In the genomic region with DNA sequence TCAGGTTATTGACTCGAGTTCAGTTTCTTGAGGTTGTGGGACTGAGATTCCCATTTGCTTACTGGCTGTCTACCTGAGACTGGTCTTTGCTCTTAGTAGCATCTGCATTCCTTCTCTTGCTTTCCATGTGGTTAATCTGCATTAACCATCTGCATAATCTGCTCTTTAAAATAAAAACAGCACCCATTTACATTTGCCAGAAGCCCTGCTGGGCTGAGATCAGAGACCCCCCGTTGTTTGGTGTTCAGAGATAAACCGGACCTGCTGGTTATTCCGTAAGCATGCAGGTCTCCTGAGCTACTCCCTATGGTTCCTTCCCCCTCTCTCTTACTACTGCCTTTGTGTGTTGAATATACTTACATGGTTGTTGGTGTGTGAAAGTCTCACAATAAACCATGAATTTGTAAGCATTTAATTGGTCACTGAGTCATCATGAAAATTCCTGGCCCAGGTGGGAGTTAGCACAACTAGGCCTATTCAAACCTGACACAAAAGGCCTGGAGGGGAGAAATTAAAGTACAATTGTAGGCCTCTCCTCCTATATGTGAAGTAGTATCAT, we compare ENCODE assay signal across 33 cellular contexts.
DNase-seq lines count a peak whose midpoint lies in the region; ATAC-seq and TF ChIP-seq lines count a peak whose summit lies in the region.
"Had no signal": no experiment of that assay in that cellular context is flagged by ENCODE, and none has a peak within 500 bp of the region (broad histone marks: within the 10 kb centered on the region; RNA-seq: fewer than 3 reads in every experiment).

No MANE protein-coding gene starts in this region.

- no peaks in the 10 kb centered on the region for H3K27me3 ChIP-seq in left lung
- H3K27me3 ChIP-seq: esophagus muscularis mucosa, neural progenitor cell, suprapubic skin, upper lobe of left lung had no signal

- ATAC-seq in left lung: no peak
- ATAC-seq: activated T-helper 17 cell treated with anti-CD3 and anti-CD28 coated beads, Interleukin-2, amount 50 U/mL, for 72 hours; Panc1; right cardiac atrium had no signal

- H3K36me3 Mint-ChIP-seq in HFFc6 (ENCODE audit: low read depth): no peaks in the 10 kb centered on the region
- H3K36me3 Mint-ChIP-seq: activated naive CD4-positive, alpha-beta T cell treated with anti-CD3 and anti-CD28 coated beads, Interleukin-2, amount 10 ng/mL, durations not matched to agents 7 days and 5 days; brain had no signal

- no peak overlapping the region for H3K4me3 Mint-ChIP-seq in HFFc6
- H3K4me3 Mint-ChIP-seq: activated naive CD4-positive, alpha-beta T cell treated with anti-CD3 and anti-CD28 coated beads, Interleukin-2, amount 10 ng/mL, durations not matched to agents 7 days and 5 days; activated T-helper 17 cell treated with anti-CD3 and anti-CD28 coated beads, Interleukin-2, amount 50 U/mL, for 72 hours; brain; neural progenitor cell had no signal

- H3K9me3 Mint-ChIP-seq in HFFc6: peaks cover 19% of the 10 kb centered on the region
- H3K9me3 Mint-ChIP-seq: brain had no signal

- DNase-seq in DMS153 (lab: John Stamatoyannopoulos, UW) (peak; percentile 13), DMS153 treated with DMSO at 0.1 percent for 48 hours (lab: John Stamatoyannopoulos, UW; ENCODE audit: unreplicated experiment) (no peak), NCI-H524 treated with DMSO at 0.1 percent for 48 hours (lab: John Stamatoyannopoulos, UW) (peak; percentile 8), iPS DF 4.7 (ENCODE audit: extremely low read depth, low spot score) (peak; percentile 97), renal cortical epithelial cell (ENCODE audit: low read depth) (peak; percentile 72), HFFc6 (no peak), left lung (no peak), NCI-H2196 treated with DMSO at 0.1 percent for 48 hours (lab: John Stamatoyannopoulos, UW; ENCODE audit: unreplicated experiment) (no peak)
- DNase-seq: activated CD4-positive, alpha-beta T cell treated with anti-CD3 and anti-CD28 coated beads for 4 hours; activated naive CD4-positive, alpha-beta T cell treated with anti-CD3 and anti-CD28 coated beads, Interleukin-2, amount 10 ng/mL, durations not matched to agents 7 days and 5 days; Calu3; foreskin fibroblast; head of caudate nucleus; Karpas-422; left ventricle myocardium inferior; mesenchymal stem cell; MV-4-11; NCI-H1436 treated with DMSO at 0.1 percent for 48 hours; NCI-H526 treated with DMSO at 0.1 percent for 48 hours; right cardiac atrium; Right ventricle myocardium superior; stimulated activated CD4-positive, alpha-beta T cell treated with anti-CD3 and anti-CD28 coated beads, Interleukin-1b, Interleukin-23, amount 100 ng/mL, for 48 hours; stimulated activated naive CD4-positive, alpha-beta T cell treated with Interleukin-2 at 50 U/mL for 16 hours; upper lobe of left lung had no signal

- no peaks in the 10 kb centered on the region for H3K4me1 ChIP-seq in left lung
- H3K4me1 ChIP-seq: esophagus muscularis mucosa, left ventricle myocardium inferior, neural progenitor cell, parathyroid adenoma, suprapubic skin, upper lobe of left lung had no signal

- H3K36me3 ChIP-seq in left lung: no peaks in the 10 kb centered on the region
- H3K36me3 ChIP-seq: esophagus muscularis mucosa, left ventricle myocardium inferior, neural progenitor cell, suprapubic skin, upper lobe of left lung had no signal

- H3K27me3 Mint-ChIP-seq in HFFc6 (ENCODE audit: insufficient read depth): no peaks in the 10 kb centered on the region
- H3K27me3 Mint-ChIP-seq: activated naive CD4-positive, alpha-beta T cell treated with anti-CD3 and anti-CD28 coated beads, Interleukin-2, amount 10 ng/mL, durations not matched to agents 7 days and 5 days; activated T-helper 17 cell treated with anti-CD3 and anti-CD28 coated beads, Interleukin-2, amount 50 U/mL, for 72 hours had no signal

- no peak overlapping the region for H3K27ac ChIP-seq in left lung
- H3K27ac ChIP-seq: 22Rv1, esophagus muscularis mucosa, left ventricle myocardium inferior, neural progenitor cell, parathyroid adenoma, suprapubic skin, upper lobe of left lung, VCaP had no signal

- no peaks in the 10 kb centered on the region for H3K4me1 Mint-ChIP-seq in HFFc6 (ENCODE audit: low read depth)
- H3K4me1 Mint-ChIP-seq: activated naive CD4-positive, alpha-beta T cell treated with anti-CD3 and anti-CD28 coated beads, Interleukin-2, amount 10 ng/mL, durations not matched to agents 7 days and 5 days; activated T-helper 17 cell treated with anti-CD3 and anti-CD28 coated beads, Interleukin-2, amount 50 U/mL, for 72 hours; brain had no signal

- no peaks in the 10 kb centered on the region for H3K9me3 ChIP-seq in left lung
- H3K9me3 ChIP-seq: esophagus muscularis mucosa, left ventricle myocardium inferior, suprapubic skin, upper lobe of left lung had no signal

- H3K4me3 ChIP-seq in left lung: no peak overlapping the region
- H3K4me3 ChIP-seq: esophagus muscularis mucosa, left ventricle myocardium inferior, neural progenitor cell, suprapubic skin, upper lobe of left lung had no signal

- no peak for TF ChIP-seq CTCF in HFFc6 (IDR thresholded peaks at IDR 0.05)
- TF ChIP-seq CTCF in left lung (IDR thresholded peaks at IDR 0.05): no peak

- intact Hi-C loops in left lung (cut with DNase I): no loop called here

- no peak overlapping the region for H3K27ac Mint-ChIP-seq in HFFc6
- H3K27ac Mint-ChIP-seq: activated naive CD4-positive, alpha-beta T cell treated with anti-CD3 and anti-CD28 coated beads, Interleukin-2, amount 10 ng/mL, durations not matched to agents 7 days and 5 days; activated T-helper 17 cell treated with anti-CD3 and anti-CD28 coated beads, Interleukin-2, amount 50 U/mL, for 72 hours; neural progenitor cell had no signal

Comparison
In these comparisons a context has a peak if more than half of its experiments do, and no peak if none do; other contexts are left out.
1. DNase-seq: peak in DMS153 (single experiment), NCI-H524 treated with DMSO at 0.1 percent for 48 hours (single experiment), iPS DF 4.7 (single experiment) and renal cortical epithelial cell (single experiment); none in DMS153 treated with DMSO at 0.1 percent for 48 hours (single experiment), HFFc6 (single experiment), left lung (0 of 2) and NCI-H2196 treated with DMSO at 0.1 percent for 48 hours (single experiment).